24 cellular contexts compared by ENCODE assay signal in genomic region chr14:103492156-103492555, GRCh38.
"Had no signal": no experiment of that assay in that cellular context is flagged by ENCODE, and none has a peak within 500 bp of the region (broad histone marks: within the 10 kb centered on the region; RNA-seq: fewer than 3 reads in every experiment).

No MANE protein-coding gene starts in this region.

- H3K27ac ChIP-seq: foreskin keratinocyte, hepatocyte, right lobe of liver, VCaP had no signal

- H3K4me3 ChIP-seq: adrenal gland, breast epithelium, hepatocyte, left lung, right lobe of liver, skin epidermis, tibial nerve had no signal

- H3K27me3 ChIP-seq: adrenal gland, breast epithelium, foreskin keratinocyte, hepatocyte, left lung, right lobe of liver, tibial nerve had no signal

- H3K27me3 Mint-ChIP-seq: activated CD4-positive, alpha-beta T cell treated with anti-CD3 and anti-CD28 coated beads, Interleukin-2, amount 10 ng/mL, durations not matched to agents 7 days and 5 days; activated CD8-positive, alpha-beta memory T cell treated with anti-CD3 and anti-CD28 coated beads, Interleukin-2, amount 10 ng/mL, durations not matched to agents 7 days and 5 days; activated CD8-positive, alpha-beta T cell treated with anti-CD3 and anti-CD28 coated beads for 36 hours; central memory CD8-positive, alpha-beta T cell; stimulated activated naive CD8-positive, alpha-beta T cell treated with anti-CD3 and anti-CD28 coated beads, Interleukin-15, Interleukin-2, amounts not matched to agents 100 ng/mL and 50 ng/mL, for 24 hours; T-cell had no signal

- DNase-seq: activated CD4-positive, alpha-beta T cell treated with anti-CD3 and anti-CD28 coated beads, Interleukin-2, amount 10 ng/mL, durations not matched to agents 7 days and 5 days; activated CD8-positive, alpha-beta memory T cell treated with anti-CD3 and anti-CD28 coated beads, Interleukin-2, amount 10 ng/mL, durations not matched to agents 7 days and 5 days; activated CD8-positive, alpha-beta T cell treated with anti-CD3 and anti-CD28 coated beads for 36 hours; activated T-cell treated with anti-CD3 and anti-CD28 coated beads for 4 hours; cortex of kidney; foreskin keratinocyte; immature natural killer cell; left lung; nephron progenitor cell; nucleus accumbens; right lobe of liver; stimulated activated CD4-positive, alpha-beta T cell treated with anti-CD3 and anti-CD28 coated beads, Interleukin-1b, Interleukin-23, amount 100 ng/mL, for 48 hours; T-cell had no signal

- H3K4me3 Mint-ChIP-seq: activated CD4-positive, alpha-beta T cell treated with anti-CD3 and anti-CD28 coated beads, Interleukin-2, amount 10 ng/mL, durations not matched to agents 7 days and 5 days; activated CD8-positive, alpha-beta memory T cell treated with anti-CD3 and anti-CD28 coated beads, Interleukin-2, amount 10 ng/mL, durations not matched to agents 7 days and 5 days; activated CD8-positive, alpha-beta T cell treated with anti-CD3 and anti-CD28 coated beads for 36 hours; central memory CD8-positive, alpha-beta T cell; immature natural killer cell; nephron progenitor cell; stimulated activated naive CD8-positive, alpha-beta T cell treated with anti-CD3 and anti-CD28 coated beads, Interleukin-15, Interleukin-2, amounts not matched to agents 100 ng/mL and 50 ng/mL, for 24 hours; T-cell; T-helper 2 cell treated with Interferon-gamma antibody and Interleukin-4, amounts not matched to agents 5 μg/mL and 100 μg/mL, for 36 hours had no signal

- H3K36me3 Mint-ChIP-seq: activated naive CD4-positive, alpha-beta T cell treated with anti-CD3 and anti-CD28 coated beads, Interleukin-2, amount 50 U/mL, for 72 hours had no signal

- ATAC-seq: activated CD4-positive, CD25-positive, alpha-beta regulatory T cell treated with anti-CD3 and anti-CD28 coated beads, Interleukin-2, amount 50 U/mL, for 24 hours; activated CD8-positive, alpha-beta memory T cell treated with anti-CD3 and anti-CD28 coated beads, Interleukin-2, amount 10 ng/mL, durations not matched to agents 7 days and 5 days; activated CD8-positive, alpha-beta T cell treated with anti-CD3 and anti-CD28 coated beads for 36 hours; activated naive CD4-positive, alpha-beta T cell treated with anti-CD3 and anti-CD28 coated beads, Interleukin-2, amount 50 U/mL, for 72 hours; foreskin keratinocyte; right lobe of liver; T-cell had no signal

- H3K4me2 ChIP-seq: hepatocyte had no signal

- H3K36me3 ChIP-seq: breast epithelium had no signal

- H3K9me3 ChIP-seq: adrenal gland, breast epithelium, left lung, right lobe of liver, tibial nerve had no signal

- H3K4me1 ChIP-seq: breast epithelium, foreskin keratinocyte, left lung, tibial nerve had no signal

- H2AFZ ChIP-seq: hepatocyte had no signal

- H3K9me3 Mint-ChIP-seq: activated CD4-positive, alpha-beta T cell treated with anti-CD3 and anti-CD28 coated beads, Interleukin-2, amount 10 ng/mL, durations not matched to agents 7 days and 5 days; activated CD8-positive, alpha-beta T cell treated with anti-CD3 and anti-CD28 coated beads for 36 hours; activated naive CD4-positive, alpha-beta T cell treated with anti-CD3 and anti-CD28 coated beads, Interleukin-2, amount 50 U/mL, for 72 hours; central memory CD8-positive, alpha-beta T cell; immature natural killer cell; nephron progenitor cell; stimulated activated naive CD8-positive, alpha-beta T cell treated with anti-CD3 and anti-CD28 coated beads, Interleukin-15, Interleukin-2, amounts not matched to agents 100 ng/mL and 50 ng/mL, for 24 hours; T-cell; T-helper 2 cell treated with Interferon-gamma antibody and Interleukin-4, amounts not matched to agents 5 μg/mL and 100 μg/mL, for 36 hours had no signal

- H3K4me1 Mint-ChIP-seq: activated CD4-positive, alpha-beta T cell treated with anti-CD3 and anti-CD28 coated beads, Interleukin-2, amount 10 ng/mL, durations not matched to agents 7 days and 5 days; activated CD8-positive, alpha-beta memory T cell treated with anti-CD3 and anti-CD28 coated beads, Interleukin-2, amount 10 ng/mL, durations not matched to agents 7 days and 5 days; central memory CD8-positive, alpha-beta T cell; immature natural killer cell; nephron progenitor cell; T-cell had no signal

- H3K27ac Mint-ChIP-seq: activated CD4-positive, alpha-beta T cell treated with anti-CD3 and anti-CD28 coated beads, Interleukin-2, amount 10 ng/mL, durations not matched to agents 7 days and 5 days; activated CD8-positive, alpha-beta T cell treated with anti-CD3 and anti-CD28 coated beads for 36 hours; immature natural killer cell; stimulated activated naive CD8-positive, alpha-beta T cell treated with anti-CD3 and anti-CD28 coated beads, Interleukin-15, Interleukin-2, amounts not matched to agents 100 ng/mL and 50 ng/mL, for 24 hours; T-cell; T-helper 2 cell treated with Interferon-gamma antibody and Interleukin-4, amounts not matched to agents 5 μg/mL and 100 μg/mL, for 36 hours had no signal
